Comparison of ENCODE assay signal across 1 cellular context in genomic region chr17:41614098-41614497, GRCh38.
TF ChIP-seq lines count a peak whose summit lies in the region.

No MANE protein-coding gene starts in this region.

TF ChIP-seq in H1, 55 proteins besides CTCF, POLR2A, EP300 and RAD21:
- TF ChIP-seq JUN (IDR thresholded peaks at IDR 0.05; ENCODE audit: low read depth, low read length) (no peak), SP4 (IDR thresholded peaks at IDR 0.05; ENCODE audit: low read length) (no peak), TEAD4 (IDR thresholded peaks at IDR 0.05; ENCODE audit: low read depth, low read length) (no peak), SIX5 (IDR thresholded peaks at IDR 0.05; ENCODE audit: low read depth, low read length) (no peak), SRF (IDR thresholded peaks at IDR 0.05; ENCODE audit: low read depth, low read length) (no peak), TCF12 (IDR thresholded peaks at IDR 0.05; ENCODE audit: low read depth, low read length) (no peak), RNF2 (IDR thresholded peaks at IDR 0.05; ENCODE audit: borderline replicate concordance, low read depth, low read length, missing control alignments, poor library complexity, severe bottlenecking) (no peak), KDM4A (IDR thresholded peaks at IDR 0.05; ENCODE audit: low read depth, low read length, severe bottlenecking) (no peak), SUZ12 (IDR thresholded peaks at IDR 0.05; ENCODE audit: low read length) (no peak), CHD1 (IDR thresholded peaks at IDR 0.05; ENCODE audit: low read depth, low read length) (no peak), CHD7 (IDR thresholded peaks at IDR 0.05; ENCODE audit: insufficient replicate concordance, low read length) (no peak), GTF2F1 (IDR thresholded peaks at IDR 0.05; ENCODE audit: borderline replicate concordance, low read depth, low read length) (no peak), TBP (IDR thresholded peaks at IDR 0.05; ENCODE audit: low read depth, low read length) (no peak)
